8 cellular contexts compared by ENCODE assay signal in the genomic region with DNA sequence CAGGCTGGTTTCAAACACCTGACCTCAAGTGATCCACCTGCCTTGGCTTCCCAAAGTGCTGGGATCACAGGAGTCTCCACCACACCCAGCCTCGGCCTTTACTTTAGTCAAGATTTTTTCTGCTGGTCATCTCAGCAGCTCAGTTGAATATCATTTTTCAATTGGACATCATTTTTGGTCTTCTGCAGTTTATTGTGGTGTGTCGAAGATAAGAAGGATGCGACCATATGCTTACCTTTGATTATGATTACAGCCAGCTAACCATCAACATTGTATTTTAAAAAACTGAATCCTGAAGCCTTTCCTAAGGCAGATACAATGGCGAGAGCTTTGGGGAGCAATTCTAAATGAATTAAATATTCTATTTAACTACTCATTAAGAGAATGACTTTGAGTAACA.
"Had no signal": no experiment of that assay in that cellular context is flagged by ENCODE, and none has a peak within 500 bp of the region (broad histone marks: within the 10 kb centered on the region; RNA-seq: fewer than 3 reads in every experiment).

No MANE protein-coding gene starts in this region.

- FAIRE-seq: G401.6, GM12878, GM12891, GM12892, GM18507, GM19239 had no signal

- DNase-seq: GDM1, GF-D8 had no signal

- ATAC-seq: GM12878 had no signal

- H3K4me3 ChIP-seq: GM12878 had no signal
